2 cellular contexts compared by ENCODE assay signal in genomic region chr3:13566769-13567310, GRCh38.
TF ChIP-seq lines count a peak whose summit lies in the region.

No MANE protein-coding gene starts in this region.

TF ChIP-seq in IMR-90, 13 proteins besides CTCF, POLR2A, EP300 and RAD21:
- TF ChIP-seq SMC3 (IDR thresholded peaks at IDR 0.05; ENCODE audit: low read depth, low read length), result no peak

TF ChIP-seq in H1, 55 proteins besides CTCF, POLR2A, EP300 and RAD21:
- no peak for TF ChIP-seq MAFK (IDR thresholded peaks at IDR 0.05; ENCODE audit: low read depth, low read length)
- TF ChIP-seq NRF1 (IDR thresholded peaks at IDR 0.05; ENCODE audit: low read depth, low read length), result no peak
- TF ChIP-seq HDAC6 (IDR thresholded peaks at IDR 0.05; ENCODE audit: low read depth, low read length), result no peak
- TF ChIP-seq TAF1 (IDR thresholded peaks at IDR 0.05; ENCODE audit: low read depth, low read length), result no peak
- TF ChIP-seq FOSL1 (IDR thresholded peaks at IDR 0.05; ENCODE audit: insufficient read depth, low read depth, low read length), result no peak
- no peak for TF ChIP-seq TCF12 (IDR thresholded peaks at IDR 0.05; ENCODE audit: low read depth, low read length)
- no peak for TF ChIP-seq SUZ12 (IDR thresholded peaks at IDR 0.05; ENCODE audit: low read length)
- TF ChIP-seq KDM5A (IDR thresholded peaks at IDR 0.05; ENCODE audit: low read length), result no peak
- TF ChIP-seq TEAD4 (IDR thresholded peaks at IDR 0.05; ENCODE audit: low read depth, low read length), result no peak
- no peak for TF ChIP-seq CHD1 (IDR thresholded peaks at IDR 0.05; ENCODE audit: low read depth, low read length)
- no peak for TF ChIP-seq SIX5 (IDR thresholded peaks at IDR 0.05; ENCODE audit: low read depth, low read length)
- no peak for TF ChIP-seq CBX5 (IDR thresholded peaks at IDR 0.05; ENCODE audit: low read depth, low read length)
- TF ChIP-seq NANOG (IDR thresholded peaks at IDR 0.05; ENCODE audit: insufficient read depth, low read depth, low read length, poor library complexity, severe bottlenecking), result no peak
- no peak for TF ChIP-seq CREB1 (IDR thresholded peaks at IDR 0.05)
- TF ChIP-seq SP1 (IDR thresholded peaks at IDR 0.05; ENCODE audit: low read depth, low read length), result no peak
- TF ChIP-seq TBP (IDR thresholded peaks at IDR 0.05; ENCODE audit: low read depth, low read length), result no peak
- TF ChIP-seq POU5F1 (IDR thresholded peaks at IDR 0.05; ENCODE audit: low read depth, low read length), result no peak
- TF ChIP-seq JUN (IDR thresholded peaks at IDR 0.05; ENCODE audit: low read depth, low read length), result no peak
- no peak for TF ChIP-seq CTBP2 (IDR thresholded peaks at IDR 0.05; ENCODE audit: borderline replicate concordance, insufficient read depth, insufficient read length, low read length)
- TF ChIP-seq, protein P1, sequence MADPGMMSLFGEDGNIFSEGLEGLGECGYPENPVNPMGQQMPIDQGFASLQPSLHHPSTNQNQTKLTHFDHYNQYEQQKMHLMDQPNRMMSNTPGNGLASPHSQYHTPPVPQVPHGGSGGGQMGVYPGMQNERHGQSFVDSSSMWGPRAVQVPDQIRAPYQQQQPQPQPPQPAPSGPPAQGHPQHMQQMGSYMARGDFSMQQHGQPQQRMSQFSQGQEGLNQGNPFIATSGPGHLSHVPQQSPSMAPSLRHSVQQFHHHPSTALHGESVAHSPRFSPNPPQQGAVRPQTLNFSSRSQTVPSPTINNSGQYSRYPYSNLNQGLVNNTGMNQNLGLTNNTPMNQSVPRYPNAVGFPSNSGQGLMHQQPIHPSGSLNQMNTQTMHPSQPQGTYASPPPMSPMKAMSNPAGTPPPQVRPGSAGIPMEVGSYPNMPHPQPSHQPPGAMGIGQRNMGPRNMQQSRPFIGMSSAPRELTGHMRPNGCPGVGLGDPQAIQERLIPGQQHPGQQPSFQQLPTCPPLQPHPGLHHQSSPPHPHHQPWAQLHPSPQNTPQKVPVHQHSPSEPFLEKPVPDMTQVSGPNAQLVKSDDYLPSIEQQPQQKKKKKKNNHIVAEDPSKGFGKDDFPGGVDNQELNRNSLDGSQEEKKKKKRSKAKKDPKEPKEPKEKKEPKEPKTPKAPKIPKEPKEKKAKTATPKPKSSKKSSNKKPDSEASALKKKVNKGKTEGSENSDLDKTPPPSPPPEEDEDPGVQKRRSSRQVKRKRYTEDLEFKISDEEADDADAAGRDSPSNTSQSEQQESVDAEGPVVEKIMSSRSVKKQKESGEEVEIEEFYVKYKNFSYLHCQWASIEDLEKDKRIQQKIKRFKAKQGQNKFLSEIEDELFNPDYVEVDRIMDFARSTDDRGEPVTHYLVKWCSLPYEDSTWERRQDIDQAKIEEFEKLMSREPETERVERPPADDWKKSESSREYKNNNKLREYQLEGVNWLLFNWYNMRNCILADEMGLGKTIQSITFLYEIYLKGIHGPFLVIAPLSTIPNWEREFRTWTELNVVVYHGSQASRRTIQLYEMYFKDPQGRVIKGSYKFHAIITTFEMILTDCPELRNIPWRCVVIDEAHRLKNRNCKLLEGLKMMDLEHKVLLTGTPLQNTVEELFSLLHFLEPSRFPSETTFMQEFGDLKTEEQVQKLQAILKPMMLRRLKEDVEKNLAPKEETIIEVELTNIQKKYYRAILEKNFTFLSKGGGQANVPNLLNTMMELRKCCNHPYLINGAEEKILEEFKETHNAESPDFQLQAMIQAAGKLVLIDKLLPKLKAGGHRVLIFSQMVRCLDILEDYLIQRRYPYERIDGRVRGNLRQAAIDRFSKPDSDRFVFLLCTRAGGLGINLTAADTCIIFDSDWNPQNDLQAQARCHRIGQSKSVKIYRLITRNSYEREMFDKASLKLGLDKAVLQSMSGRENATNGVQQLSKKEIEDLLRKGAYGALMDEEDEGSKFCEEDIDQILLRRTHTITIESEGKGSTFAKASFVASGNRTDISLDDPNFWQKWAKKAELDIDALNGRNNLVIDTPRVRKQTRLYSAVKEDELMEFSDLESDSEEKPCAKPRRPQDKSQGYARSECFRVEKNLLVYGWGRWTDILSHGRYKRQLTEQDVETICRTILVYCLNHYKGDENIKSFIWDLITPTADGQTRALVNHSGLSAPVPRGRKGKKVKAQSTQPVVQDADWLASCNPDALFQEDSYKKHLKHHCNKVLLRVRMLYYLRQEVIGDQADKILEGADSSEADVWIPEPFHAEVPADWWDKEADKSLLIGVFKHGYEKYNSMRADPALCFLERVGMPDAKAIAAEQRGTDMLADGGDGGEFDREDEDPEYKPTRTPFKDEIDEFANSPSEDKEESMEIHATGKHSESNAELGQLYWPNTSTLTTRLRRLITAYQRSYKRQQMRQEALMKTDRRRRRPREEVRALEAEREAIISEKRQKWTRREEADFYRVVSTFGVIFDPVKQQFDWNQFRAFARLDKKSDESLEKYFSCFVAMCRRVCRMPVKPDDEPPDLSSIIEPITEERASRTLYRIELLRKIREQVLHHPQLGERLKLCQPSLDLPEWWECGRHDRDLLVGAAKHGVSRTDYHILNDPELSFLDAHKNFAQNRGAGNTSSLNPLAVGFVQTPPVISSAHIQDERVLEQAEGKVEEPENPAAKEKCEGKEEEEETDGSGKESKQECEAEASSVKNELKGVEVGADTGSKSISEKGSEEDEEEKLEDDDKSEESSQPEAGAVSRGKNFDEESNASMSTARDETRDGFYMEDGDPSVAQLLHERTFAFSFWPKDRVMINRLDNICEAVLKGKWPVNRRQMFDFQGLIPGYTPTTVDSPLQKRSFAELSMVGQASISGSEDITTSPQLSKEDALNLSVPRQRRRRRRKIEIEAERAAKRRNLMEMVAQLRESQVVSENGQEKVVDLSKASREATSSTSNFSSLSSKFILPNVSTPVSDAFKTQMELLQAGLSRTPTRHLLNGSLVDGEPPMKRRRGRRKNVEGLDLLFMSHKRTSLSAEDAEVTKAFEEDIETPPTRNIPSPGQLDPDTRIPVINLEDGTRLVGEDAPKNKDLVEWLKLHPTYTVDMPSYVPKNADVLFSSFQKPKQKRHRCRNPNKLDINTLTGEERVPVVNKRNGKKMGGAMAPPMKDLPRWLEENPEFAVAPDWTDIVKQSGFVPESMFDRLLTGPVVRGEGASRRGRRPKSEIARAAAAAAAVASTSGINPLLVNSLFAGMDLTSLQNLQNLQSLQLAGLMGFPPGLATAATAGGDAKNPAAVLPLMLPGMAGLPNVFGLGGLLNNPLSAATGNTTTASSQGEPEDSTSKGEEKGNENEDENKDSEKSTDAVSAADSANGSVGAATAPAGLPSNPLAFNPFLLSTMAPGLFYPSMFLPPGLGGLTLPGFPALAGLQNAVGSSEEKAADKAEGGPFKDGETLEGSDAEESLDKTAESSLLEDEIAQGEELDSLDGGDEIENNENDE (IDR thresholded peaks at IDR 0.05; ENCODE audit: insufficient replicate concordance, low read length), result no peak
